Comparison of ENCODE assay signal across 9 cellular contexts in the genomic region with DNA sequence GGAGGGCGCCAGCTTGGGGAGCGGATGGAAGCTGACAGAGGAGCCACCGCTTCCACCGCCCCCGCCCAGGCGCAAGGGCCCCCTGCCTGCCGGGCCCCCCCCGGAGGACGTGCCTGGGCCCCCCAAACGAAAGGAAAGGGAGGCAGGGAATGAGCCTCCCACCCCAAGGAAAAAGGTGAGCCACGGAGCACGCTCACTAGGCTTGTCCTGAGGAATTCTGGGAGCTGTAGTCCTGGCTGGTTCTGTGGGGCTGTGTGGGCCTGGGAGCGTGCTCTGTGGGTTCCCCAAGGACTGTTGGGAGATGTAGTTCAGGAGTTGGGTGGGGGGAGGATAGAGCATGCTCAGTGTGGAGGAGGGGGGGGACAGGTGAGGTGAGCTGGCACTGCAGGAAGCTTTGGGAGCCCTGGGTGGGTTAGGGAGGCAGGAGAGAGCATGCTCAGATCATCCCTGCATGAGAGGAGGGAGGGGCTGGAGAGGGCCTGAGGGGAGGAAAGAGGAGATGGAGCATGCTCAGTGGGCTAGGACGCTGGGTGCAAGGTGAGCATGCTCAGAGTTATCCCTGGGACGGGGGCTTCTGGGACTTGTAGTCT. TPM values are rescaled to one million over a fixed set of nuclear protein-coding genes. Genes with fewer than 3 reads are reported as not detected.
DNase-seq lines count a peak whose midpoint lies in the region; ATAC-seq and TF ChIP-seq lines count a peak whose summit lies in the region.
"Had no signal": no experiment of that assay in that cellular context is flagged by ENCODE, and none has a peak within 500 bp of the region (broad histone marks: within the 10 kb centered on the region; RNA-seq: fewer than 3 reads in every experiment).

No MANE protein-coding gene starts in this region.

- H3K4me3 Mint-ChIP-seq in activated CD8-positive, alpha-beta memory T cell treated with anti-CD3 and anti-CD28 coated beads, Interleukin-2, amount 10 ng/mL, durations not matched to agents 7 days and 5 days: no peak overlapping the region
- H3K4me3 Mint-ChIP-seq in activated CD8-positive, alpha-beta T cell treated with anti-CD3 and anti-CD28 coated beads for 36 hours: no peak overlapping the region
- H3K4me3 Mint-ChIP-seq in glutamatergic neuron (ENCODE audit: unreplicated experiment): peak overlapping the region; percentile 38

- CTCF ChIA-PET in activated CD8-positive, alpha-beta memory T cell treated with anti-CD3 and anti-CD28 coated beads, Interleukin-2, amount 10 ng/mL, durations not matched to agents 7 days and 5 days (lab: Charles Lee): interaction anchor here (1.0 to 5.3 kb wide), 2 partner anchors 15 to 26 kb away, joined by 3 to 38 read pairs; no protein-coding TSS in a partner anchor
- CTCF ChIA-PET in activated CD8-positive, alpha-beta T cell treated with anti-CD3 and anti-CD28 coated beads for 36 hours (lab: Charles Lee): interaction anchor here (1.5 to 2.5 kb wide), 3 partner anchors 14 to 214 kb away, joined by 4 to 8 read pairs (median 8); no protein-coding TSS in a partner anchor

- no peaks in the 10 kb centered on the region for H3K9me3 Mint-ChIP-seq in activated CD8-positive, alpha-beta memory T cell treated with anti-CD3 and anti-CD28 coated beads, Interleukin-2, amount 10 ng/mL, durations not matched to agents 7 days and 5 days (ENCODE audit: low read depth)
- H3K9me3 Mint-ChIP-seq in activated CD8-positive, alpha-beta T cell treated with anti-CD3 and anti-CD28 coated beads for 36 hours: no peaks in the 10 kb centered on the region
- peaks cover 11% of the 10 kb centered on the region for H3K9me3 Mint-ChIP-seq in glutamatergic neuron (ENCODE audit: unreplicated experiment)

- ATAC-seq in activated CD8-positive, alpha-beta memory T cell treated with anti-CD3 and anti-CD28 coated beads, Interleukin-2, amount 10 ng/mL, durations not matched to agents 7 days and 5 days: no peak
- peak; percentile 32 for ATAC-seq in activated CD8-positive, alpha-beta T cell treated with anti-CD3 and anti-CD28 coated beads for 36 hours
- ATAC-seq in sciatic nerve: peak; percentile 22
- ATAC-seq in HG02678 (IDR thresholded peaks at IDR 0.05; ENCODE audit: unreplicated experiment): no peak
- ATAC-seq: left lung had no signal

- peaks cover 19% of the 10 kb centered on the region for H3K4me1 Mint-ChIP-seq in activated CD8-positive, alpha-beta memory T cell treated with anti-CD3 and anti-CD28 coated beads, Interleukin-2, amount 10 ng/mL, durations not matched to agents 7 days and 5 days
- H3K4me1 Mint-ChIP-seq in activated CD8-positive, alpha-beta T cell treated with anti-CD3 and anti-CD28 coated beads for 36 hours (ENCODE audit: low read depth): peaks cover 9% of the 10 kb centered on the region
- peaks cover 10% of the 10 kb centered on the region for H3K4me1 Mint-ChIP-seq in glutamatergic neuron (ENCODE audit: low read depth, unreplicated experiment)

- H3K27ac Mint-ChIP-seq in activated CD8-positive, alpha-beta memory T cell treated with anti-CD3 and anti-CD28 coated beads, Interleukin-2, amount 10 ng/mL, durations not matched to agents 7 days and 5 days: no peak overlapping the region
- H3K27ac Mint-ChIP-seq in activated CD8-positive, alpha-beta T cell treated with anti-CD3 and anti-CD28 coated beads for 36 hours: no peak overlapping the region
- peak overlapping the region; percentile 28 for H3K27ac Mint-ChIP-seq in glutamatergic neuron (ENCODE audit: unreplicated experiment)

- POLR2A ChIA-PET in activated CD8-positive, alpha-beta T cell treated with anti-CD3 and anti-CD28 coated beads for 36 hours (lab: Charles Lee): interaction anchor here (1.0 kb wide), 1 partner anchor 14 kb away, joined by 3 read pairs; no protein-coding TSS in a partner anchor

- intact Hi-C loops in activated CD8-positive, alpha-beta T cell treated with anti-CD3 and anti-CD28 coated beads for 36 hours (cut with micrococcal nuclease): loop anchor here (10.0 kb wide), 1 partner anchor 233 kb away; a partner anchor contains a TSS
- intact Hi-C loops in sciatic nerve (cut with DNase I): no loop called here

- H3K27me3 Mint-ChIP-seq in activated CD8-positive, alpha-beta memory T cell treated with anti-CD3 and anti-CD28 coated beads, Interleukin-2, amount 10 ng/mL, durations not matched to agents 7 days and 5 days: no peaks in the 10 kb centered on the region
- H3K27me3 Mint-ChIP-seq in activated CD8-positive, alpha-beta T cell treated with anti-CD3 and anti-CD28 coated beads for 36 hours: no peaks in the 10 kb centered on the region
- H3K27me3 Mint-ChIP-seq in glutamatergic neuron (ENCODE audit: unreplicated experiment): peaks cover 13% of the 10 kb centered on the region

- peak; percentile 55 for DNase-seq in activated CD8-positive, alpha-beta memory T cell treated with anti-CD3 and anti-CD28 coated beads, Interleukin-2, amount 10 ng/mL, durations not matched to agents 7 days and 5 days
- no peak for DNase-seq in activated CD8-positive, alpha-beta memory T cell treated with anti-CD3 and anti-CD28 coated beads, Interleukin-2, amount 50 U/mL, for 4 hours
- DNase-seq in NCI-H2107 (lab: John Stamatoyannopoulos, UW) (peak; percentile 37), glutamatergic neuron (peak; percentile 70), sciatic nerve (ENCODE audit: low spot score) (no peak), KG1 (lab: John Stamatoyannopoulos, UW) (no peak)
- DNase-seq in activated CD8-positive, alpha-beta T cell treated with anti-CD3 and anti-CD28 coated beads for 36 hours: peak; percentile 55

- H3K36me3 Mint-ChIP-seq in activated CD8-positive, alpha-beta memory T cell treated with anti-CD3 and anti-CD28 coated beads, Interleukin-2, amount 10 ng/mL, durations not matched to agents 7 days and 5 days: peaks cover 6% of the 10 kb centered on the region
- peaks cover 6% of the 10 kb centered on the region for H3K36me3 Mint-ChIP-seq in activated CD8-positive, alpha-beta T cell treated with anti-CD3 and anti-CD28 coated beads for 36 hours (ENCODE audit: low read depth)
- no peaks in the 10 kb centered on the region for H3K36me3 Mint-ChIP-seq in glutamatergic neuron (ENCODE audit: unreplicated experiment)

- no peak for TF ChIP-seq CTCF in activated CD8-positive, alpha-beta T cell treated with anti-CD3 and anti-CD28 coated beads for 36 hours (IDR thresholded peaks at IDR 0.05)
- no peak for TF ChIP-seq CTCF in glutamatergic neuron (IDR thresholded peaks at IDR 0.05; ENCODE audit: partially characterized antibody, unreplicated experiment)

RNA-seq across cellular contexts. Expression of a gene that starts 4.5 kb away (rescaled TPM):
- total RNA-seq in activated CD8-positive, alpha-beta memory T cell treated with anti-CD3 and anti-CD28 coated beads, Interleukin-2, amount 10 ng/mL, durations not matched to agents 7 days and 5 days: 10 to 100 TPM; 26.1 to 29.2 TPM
- total RNA-seq in activated CD8-positive, alpha-beta T cell treated with anti-CD3 and anti-CD28 coated beads for 36 hours: 10 to 100 TPM; 21.1 to 22.0 TPM
- total RNA-seq in glutamatergic neuron (ENCODE audit: unreplicated experiment) (76.8 TPM), sciatic nerve (13.1 TPM)

RNA-seq across cellular contexts. Expression of a gene that starts 21.0 kb away (rescaled TPM):
- total RNA-seq in activated CD8-positive, alpha-beta memory T cell treated with anti-CD3 and anti-CD28 coated beads, Interleukin-2, amount 10 ng/mL, durations not matched to agents 7 days and 5 days: 10 to 100 TPM; 19.5 to 20.5 TPM
- 10 to 100 TPM in 1 of 2 experiments, 1 to 10 TPM in 1; 7.6 to 10.9 TPM for total RNA-seq in activated CD8-positive, alpha-beta T cell treated with anti-CD3 and anti-CD28 coated beads for 36 hours
- total RNA-seq in glutamatergic neuron (ENCODE audit: unreplicated experiment): 5.1 TPM
- total RNA-seq in sciatic nerve: 21.8 TPM

RNA-seq across cellular contexts. Expression of a gene that starts 29.7 kb away (rescaled TPM):
- 10 to 100 TPM; 23.9 to 26.4 TPM for total RNA-seq in activated CD8-positive, alpha-beta memory T cell treated with anti-CD3 and anti-CD28 coated beads, Interleukin-2, amount 10 ng/mL, durations not matched to agents 7 days and 5 days
- total RNA-seq in activated CD8-positive, alpha-beta T cell treated with anti-CD3 and anti-CD28 coated beads for 36 hours: 10 to 100 TPM; 18.0 to 19.2 TPM
- total RNA-seq in glutamatergic neuron (ENCODE audit: unreplicated experiment): 24.3 TPM
- total RNA-seq in sciatic nerve: 17.8 TPM

RNA-seq across cellular contexts. Expression of a gene that starts 31.5 kb away (rescaled TPM):
- total RNA-seq in activated CD8-positive, alpha-beta memory T cell treated with anti-CD3 and anti-CD28 coated beads, Interleukin-2, amount 10 ng/mL, durations not matched to agents 7 days and 5 days: under 1 TPM; 0.35 to 0.47 TPM
- under 1 TPM; 0.31 to 0.32 TPM for total RNA-seq in activated CD8-positive, alpha-beta T cell treated with anti-CD3 and anti-CD28 coated beads for 36 hours
- 1.7 TPM for total RNA-seq in glutamatergic neuron (ENCODE audit: unreplicated experiment)
- 13.3 TPM for total RNA-seq in sciatic nerve

RNA-seq across cellular contexts. Expression of a gene that starts 34.0 kb away (rescaled TPM):
- 10 to 100 TPM; 25.6 to 26.8 TPM for total RNA-seq in activated CD8-positive, alpha-beta memory T cell treated with anti-CD3 and anti-CD28 coated beads, Interleukin-2, amount 10 ng/mL, durations not matched to agents 7 days and 5 days
- total RNA-seq in activated CD8-positive, alpha-beta T cell treated with anti-CD3 and anti-CD28 coated beads for 36 hours: 10 to 100 TPM; 21.8 to 23.6 TPM
- 24.0 TPM for total RNA-seq in glutamatergic neuron (ENCODE audit: unreplicated experiment)
- 36.6 TPM for total RNA-seq in sciatic nerve

Comparison
In these comparisons a context has a peak if more than half of its experiments do, and no peak if none do; other contexts are left out.
1. DNase-seq: peak in activated CD8-positive, alpha-beta memory T cell treated with anti-CD3 and anti-CD28 coated beads, Interleukin-2, amount 10 ng/mL, durations not matched to agents 7 days and 5 days (single experiment), NCI-H2107 (single experiment), activated CD8-positive, alpha-beta T cell treated with anti-CD3 and anti-CD28 coated beads for 36 hours (single experiment) and glutamatergic neuron (single experiment); none in activated CD8-positive, alpha-beta memory T cell treated with anti-CD3 and anti-CD28 coated beads, Interleukin-2, amount 50 U/mL, for 4 hours (single experiment), sciatic nerve (single experiment) and KG1 (single experiment).
2. ATAC-seq: peak in activated CD8-positive, alpha-beta T cell treated with anti-CD3 and anti-CD28 coated beads for 36 hours (single experiment) and sciatic nerve (single experiment); none in activated CD8-positive, alpha-beta memory T cell treated with anti-CD3 and anti-CD28 coated beads, Interleukin-2, amount 10 ng/mL, durations not matched to agents 7 days and 5 days (single experiment) and HG02678 (single experiment).